ENCODE assay signal across 1 cellular context in genomic region chr1:91173379-91173890, GRCh38.
TF ChIP-seq lines count a peak whose summit lies in the region.

No MANE protein-coding gene starts in this region.

TF ChIP-seq in GM23338, 12 proteins besides CTCF, POLR2A, EP300 and RAD21 (continued from another document):
- TF ChIP-seq REST (IDR thresholded peaks at IDR 0.05; ENCODE audit: unreplicated experiment) (no peak), NANOG (IDR thresholded peaks at IDR 0.05; ENCODE audit: borderline replicate concordance) (no peak), STAT1 (IDR thresholded peaks at IDR 0.05; ENCODE audit: unreplicated experiment) (no peak), POLR2AphosphoS5 (IDR thresholded peaks at IDR 0.05; ENCODE audit: low read depth) (no peak), ETS1 (IDR thresholded peaks at IDR 0.05) (no peak), ZNF331 (CRISPR knock-in tag; IDR thresholded peaks at IDR 0.05; ENCODE audit: low read depth) (no peak), JUNB (IDR thresholded peaks at IDR 0.05; ENCODE audit: unreplicated experiment) (no peak)
- TF ChIP-seq, protein P1, sequence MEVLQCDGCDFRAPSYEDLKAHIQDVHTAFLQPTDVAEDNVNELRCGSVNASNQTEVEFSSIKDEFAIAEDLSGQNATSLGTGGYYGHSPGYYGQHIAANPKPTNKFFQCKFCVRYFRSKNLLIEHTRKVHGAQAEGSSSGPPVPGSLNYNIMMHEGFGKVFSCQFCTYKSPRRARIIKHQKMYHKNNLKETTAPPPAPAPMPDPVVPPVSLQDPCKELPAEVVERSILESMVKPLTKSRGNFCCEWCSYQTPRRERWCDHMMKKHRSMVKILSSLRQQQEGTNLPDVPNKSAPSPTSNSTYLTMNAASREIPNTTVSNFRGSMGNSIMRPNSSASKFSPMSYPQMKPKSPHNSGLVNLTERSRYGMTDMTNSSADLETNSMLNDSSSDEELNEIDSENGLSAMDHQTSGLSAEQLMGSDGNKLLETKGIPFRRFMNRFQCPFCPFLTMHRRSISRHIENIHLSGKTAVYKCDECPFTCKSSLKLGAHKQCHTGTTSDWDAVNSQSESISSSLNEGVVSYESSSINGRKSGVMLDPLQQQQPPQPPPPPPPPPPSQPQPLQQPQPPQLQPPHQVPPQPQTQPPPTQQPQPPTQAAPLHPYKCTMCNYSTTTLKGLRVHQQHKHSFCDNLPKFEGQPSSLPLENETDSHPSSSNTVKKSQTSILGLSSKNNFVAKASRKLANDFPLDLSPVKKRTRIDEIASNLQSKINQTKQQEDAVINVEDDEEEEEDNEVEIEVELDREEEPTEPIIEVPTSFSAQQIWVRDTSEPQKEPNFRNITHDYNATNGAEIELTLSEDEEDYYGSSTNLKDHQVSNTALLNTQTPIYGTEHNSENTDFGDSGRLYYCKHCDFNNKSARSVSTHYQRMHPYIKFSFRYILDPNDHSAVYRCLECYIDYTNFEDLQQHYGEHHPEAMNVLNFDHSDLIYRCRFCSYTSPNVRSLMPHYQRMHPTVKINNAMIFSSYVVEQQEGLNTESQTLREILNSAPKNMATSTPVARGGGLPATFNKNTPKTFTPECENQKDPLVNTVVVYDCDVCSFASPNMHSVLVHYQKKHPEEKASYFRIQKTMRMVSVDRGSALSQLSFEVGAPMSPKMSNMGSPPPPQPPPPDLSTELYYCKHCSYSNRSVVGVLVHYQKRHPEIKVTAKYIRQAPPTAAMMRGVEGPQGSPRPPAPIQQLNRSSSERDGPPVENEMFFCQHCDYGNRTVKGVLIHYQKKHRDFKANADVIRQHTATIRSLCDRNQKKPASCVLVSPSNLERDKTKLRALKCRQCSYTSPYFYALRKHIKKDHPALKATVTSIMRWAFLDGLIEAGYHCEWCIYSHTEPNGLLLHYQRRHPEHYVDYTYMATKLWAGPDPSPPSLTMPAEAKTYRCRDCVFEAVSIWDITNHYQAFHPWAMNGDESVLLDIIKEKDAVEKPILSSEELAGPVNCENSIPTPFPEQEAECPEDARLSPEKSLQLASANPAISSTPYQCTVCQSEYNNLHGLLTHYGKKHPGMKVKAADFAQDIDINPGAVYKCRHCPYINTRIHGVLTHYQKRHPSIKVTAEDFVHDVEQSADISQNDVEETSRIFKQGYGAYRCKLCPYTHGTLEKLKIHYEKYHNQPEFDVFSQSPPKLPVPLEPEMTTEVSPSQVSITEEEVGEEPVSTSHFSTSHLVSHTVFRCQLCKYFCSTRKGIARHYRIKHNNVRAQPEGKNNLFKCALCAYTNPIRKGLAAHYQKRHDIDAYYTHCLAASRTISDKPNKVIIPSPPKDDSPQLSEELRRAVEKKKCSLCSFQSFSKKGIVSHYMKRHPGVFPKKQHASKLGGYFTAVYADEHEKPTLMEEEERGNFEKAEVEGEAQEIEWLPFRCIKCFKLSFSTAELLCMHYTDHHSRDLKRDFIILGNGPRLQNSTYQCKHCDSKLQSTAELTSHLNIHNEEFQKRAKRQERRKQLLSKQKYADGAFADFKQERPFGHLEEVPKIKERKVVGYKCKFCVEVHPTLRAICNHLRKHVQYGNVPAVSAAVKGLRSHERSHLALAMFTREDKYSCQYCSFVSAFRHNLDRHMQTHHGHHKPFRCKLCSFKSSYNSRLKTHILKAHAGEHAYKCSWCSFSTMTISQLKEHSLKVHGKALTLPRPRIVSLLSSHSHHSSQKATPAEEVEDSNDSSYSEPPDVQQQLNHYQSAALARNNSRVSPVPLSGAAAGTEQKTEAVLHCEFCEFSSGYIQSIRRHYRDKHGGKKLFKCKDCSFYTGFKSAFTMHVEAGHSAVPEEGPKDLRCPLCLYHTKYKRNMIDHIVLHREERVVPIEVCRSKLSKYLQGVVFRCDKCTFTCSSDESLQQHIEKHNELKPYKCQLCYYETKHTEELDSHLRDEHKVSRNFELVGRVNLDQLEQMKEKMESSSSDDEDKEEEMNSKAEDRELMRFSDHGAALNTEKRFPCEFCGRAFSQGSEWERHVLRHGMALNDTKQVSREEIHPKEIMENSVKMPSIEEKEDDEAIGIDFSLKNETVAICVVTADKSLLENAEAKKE (CRISPR knock-in tag; IDR thresholded peaks at IDR 0.05) = no peak
